In the genomic region with DNA sequence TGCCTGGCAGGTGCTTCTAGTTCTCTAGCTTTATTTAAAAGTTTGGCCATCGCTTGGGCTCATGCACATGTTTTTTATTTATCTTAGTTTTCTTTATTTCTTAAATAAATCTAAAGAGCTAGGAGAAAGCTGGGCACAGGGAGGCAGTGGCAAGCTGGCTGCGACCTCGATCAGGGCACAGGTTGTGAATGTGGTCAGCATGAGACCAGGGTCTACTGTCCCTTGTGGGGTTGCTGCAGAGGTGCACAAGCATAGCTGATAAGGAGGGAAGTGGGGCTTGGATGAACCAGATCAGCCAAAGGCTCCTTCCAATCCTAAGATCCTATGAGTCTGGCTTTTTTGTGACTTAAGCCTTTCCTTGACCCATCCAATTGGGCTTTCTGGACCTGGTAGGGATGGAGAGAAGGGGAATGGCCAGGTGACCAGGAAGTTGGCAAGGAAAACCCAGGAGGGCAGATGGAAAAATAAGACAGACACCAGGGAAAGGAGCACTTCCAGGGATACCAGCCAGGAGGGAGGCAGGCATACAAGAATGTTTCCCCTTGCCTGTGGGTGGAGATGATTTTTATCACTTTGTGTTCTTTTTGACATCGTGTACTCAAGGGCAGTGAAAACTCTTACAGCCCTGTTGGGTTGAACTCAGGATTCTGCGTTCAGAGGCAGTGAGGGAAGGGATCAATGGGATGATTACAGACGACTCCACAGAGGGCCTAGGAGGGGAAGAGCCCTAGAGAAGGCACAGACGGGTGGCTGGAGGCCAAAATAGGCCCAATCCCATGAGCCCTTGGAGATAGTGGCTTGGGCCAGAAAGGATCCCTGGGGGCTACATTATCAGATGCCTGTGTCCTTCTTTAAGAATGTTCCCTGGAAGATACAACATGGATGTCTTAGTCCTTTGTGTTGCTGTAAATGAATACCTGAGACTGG, we compare ENCODE assay signal across 19 cellular contexts. TPM values are rescaled to one million over a fixed set of nuclear protein-coding genes. Genes with fewer than 3 reads are reported as not detected.
DNase-seq lines count a peak whose midpoint lies in the region; ATAC-seq and TF ChIP-seq lines count a peak whose summit lies in the region.
"Had no signal": no experiment of that assay in that cellular context is flagged by ENCODE, and none has a peak within 500 bp of the region (broad histone marks: within the 10 kb centered on the region; RNA-seq: fewer than 3 reads in every experiment).

No MANE protein-coding gene starts in this region.

- CTCF ChIA-PET in HEK293T (lab: Yijun Ruan, JAX) = no interaction called here

- H3K9me2 ChIP-seq in Karpas-422 (replicated peaks; ENCODE audit: insufficient read depth, low read length) = no peaks in the 10 kb centered on the region

- no peaks in the 10 kb centered on the region for H4K20me1 ChIP-seq in Karpas-422 (ENCODE audit: insufficient read depth, low read depth, low read length)

- TF ChIP-seq CTCF in coronary artery (IDR thresholded peaks at IDR 0.05) (no peak), left lung (IDR thresholded peaks at IDR 0.05) (no peak)

- H3K4me1 ChIP-seq in Karpas-422 (ENCODE audit: low read length) (no peaks in the 10 kb centered on the region), left lung (peaks cover 19 to 39% of the 10 kb centered on the region in 2 donors)
- H3K4me1 ChIP-seq: Caco-2 had no signal

- POLR2A ChIA-PET in HEK293T (lab: Yijun Ruan, JAX) = no interaction called here

- ATAC-seq in left lung = no peak
- ATAC-seq: naive thymus-derived CD4-positive, alpha-beta T cell; stimulated activated naive B cell treated with anti-CD40 and anti-IgM and Interleukin-4, amounts not matched to agents 10 μg/mL and 1 μg/mL and 100 μg/mL, for 72 hours had no signal

- no peak overlapping the region for H3K4me2 ChIP-seq in Karpas-422 (ENCODE audit: low read depth, low read length, poor library complexity, severe bottlenecking)

- intact Hi-C loops in left lung (cut with DNase I) = no loop called here

- H3K27ac ChIP-seq in Karpas-422 (ENCODE audit: low read length) (no peak overlapping the region), coronary artery (peak overlapping the region; percentile 34 to 87), left lung (peak overlapping the region; percentile 75 to 78), temporal lobe (ENCODE audit: low read depth, low read length) (peak overlapping the region; percentile 62)

- H3K9ac ChIP-seq in Karpas-422 (ENCODE audit: low read length) = no peak overlapping the region

- H3K27me3 ChIP-seq in Karpas-422 (ENCODE audit: low read length) = no peaks in the 10 kb centered on the region
- no peaks in the 10 kb centered on the region for H3K27me3 ChIP-seq in left lung

- DNase-seq in Karpas-422 (peak; percentile 36), coronary artery (ENCODE audit: low spot score) (no peak), left lung (no peak), HEK293T (ENCODE audit: extremely low spot score) (no peak), NCI-H2196 (lab: John Stamatoyannopoulos, UW; ENCODE audit: unreplicated experiment) (no peak), NCI-H2081 (lab: John Stamatoyannopoulos, UW) (no peak), EL (no peak)
- DNase-seq: activated CD4-positive, alpha-beta T cell treated with anti-CD3 and anti-CD28 coated beads, Interleukin-2, amount 50 U/mL, for 1 hour; activated naive CD4-positive, alpha-beta T cell treated with anti-CD3 and anti-CD28 coated beads, Interleukin-2, amount 10 ng/mL, durations not matched to agents 7 days and 5 days; glutamatergic neuron; naive thymus-derived CD4-positive, alpha-beta T cell; NCI-H2081 treated with DMSO at 0.1 percent for 48 hours; NCI-H526 treated with DMSO at 0.1 percent for 48 hours; stimulated activated CD4-positive, alpha-beta T cell treated with anti-CD3 and anti-CD28 coated beads, Interleukin-15, amount 100 ng/mL, for 24 hours; stimulated activated naive B cell treated with anti-CD40 and anti-IgM and Interleukin-4, amounts not matched to agents 10 μg/mL and 1 μg/mL and 100 μg/mL, for 72 hours; T-helper 1 cell had no signal

- no peak overlapping the region for H2AFZ ChIP-seq in Karpas-422 (ENCODE audit: low read length)

- H3K4me3 ChIP-seq in Karpas-422 (ENCODE audit: low read length) (no peak overlapping the region), coronary artery (no peak overlapping the region), left lung (no peak overlapping the region)

- H3K36me3 ChIP-seq in Karpas-422 (ENCODE audit: insufficient read depth, low read length) (no peaks in the 10 kb centered on the region), left lung (no peaks in the 10 kb centered on the region)

- no peaks in the 10 kb centered on the region for H3K9me3 ChIP-seq in Karpas-422 (ENCODE audit: low read length)
- no peaks in the 10 kb centered on the region for H3K9me3 ChIP-seq in left lung
- H3K9me3 ChIP-seq: Caco-2 had no signal

- H3K79me2 ChIP-seq in Karpas-422 (ENCODE audit: low read length) = no peaks in the 10 kb centered on the region

TF ChIP-seq in HEK293T, 16 proteins besides CTCF, POLR2A, EP300 and RAD21:
- no peak for TF ChIP-seq BHLHE40 (IDR thresholded peaks at IDR 0.05; ENCODE audit: borderline replicate concordance)
- no peak for TF ChIP-seq L3MBTL2 (conservative IDR thresholded peaks at IDR 0.05)

RNA-seq across cellular contexts. Expression of gene CYP4B1, which starts 8.5 kb away (rescaled TPM):
- not detected in 2 replicates for total RNA-seq in Karpas-422 (2014; rRNA removed; shearing (Covaris generic); ENCODE audit: low replicate concordance)
- total RNA-seq in left lung (100 to 1,000 TPM in 1 of 2 donors, 10 to 100 TPM in 1; 53.8 to 417 TPM), temporal lobe (under 0.01 TPM)
- total RNA-seq: Caco-2; Daoy; naive thymus-derived CD4-positive, alpha-beta T cell had no signal

Comparison
In these comparisons a context has a peak if more than half of its experiments do, and no peak if none do; other contexts are left out.
1. RNA of gene CYP4B1, which starts 8.5 kb away (total RNA-seq): 53.8 to 417 TPM in left lung; not detected in Karpas-422 and under 0.01 TPM in temporal lobe (single experiment); every median in the first group is over 10 times any median in the second.